21 cellular contexts compared by ENCODE assay signal in the genomic region with DNA sequence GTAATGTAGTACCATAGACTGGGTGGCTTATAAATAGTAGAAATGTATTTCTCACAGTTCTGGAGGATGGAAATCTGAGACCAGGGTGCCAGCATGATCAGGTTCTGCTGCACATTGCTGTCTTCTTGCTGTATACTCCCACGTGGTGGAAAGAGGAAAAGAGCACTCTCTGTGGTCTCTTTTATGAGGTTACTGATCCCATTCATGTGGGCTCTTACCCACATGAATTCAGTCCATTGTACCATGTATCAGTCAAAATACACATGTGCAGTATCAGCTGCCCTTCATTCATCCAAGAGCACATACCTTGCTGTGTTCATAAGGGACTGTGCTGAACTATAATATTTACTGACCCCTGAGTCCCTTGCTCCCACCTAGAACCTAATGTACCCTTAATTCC. TPM values are rescaled to one million over a fixed set of nuclear protein-coding genes. Genes with fewer than 3 reads are reported as not detected.
"Had no signal": no experiment of that assay in that cellular context is flagged by ENCODE, and none has a peak within 500 bp of the region (broad histone marks: within the 10 kb centered on the region; RNA-seq: fewer than 3 reads in every experiment).

No MANE protein-coding gene starts in this region.

- ATAC-seq: foreskin keratinocyte, mucosa of descending colon had no signal

- H3K4me3 ChIP-seq: left ventricle myocardium inferior, mucosa of descending colon had no signal

- H3K27ac Mint-ChIP-seq: activated naive CD8-positive, alpha-beta T cell; activated T-cell treated with anti-CD3 and anti-CD28 coated beads, Interleukin-2, amount 50 U/mL, for 72 hours; dendritic cell treated with granulocyte-macrophage colony-stimulating factor and Interleukin-4, amounts not matched to agents 40 ng/mL and 50 ng/mL, for 4 days; memory B cell; naive thymus-derived CD8-positive, alpha-beta T cell had no signal

- H3K36me3 Mint-ChIP-seq: activated naive CD8-positive, alpha-beta T cell; memory B cell had no signal

- H3K9me3 Mint-ChIP-seq: dendritic cell treated with granulocyte-macrophage colony-stimulating factor and Interleukin-4, amounts not matched to agents 40 ng/mL and 50 ng/mL, for 4 days had no signal

- H3K4me3 Mint-ChIP-seq: activated naive CD8-positive, alpha-beta T cell; activated T-cell treated with anti-CD3 and anti-CD28 coated beads, Interleukin-2, amount 50 U/mL, for 72 hours; dendritic cell treated with granulocyte-macrophage colony-stimulating factor and Interleukin-4, amounts not matched to agents 40 ng/mL and 50 ng/mL, for 4 days; memory B cell; naive thymus-derived CD8-positive, alpha-beta T cell had no signal

- DNase-seq: activated CD4-positive, alpha-beta T cell treated with anti-CD3 and anti-CD28 coated beads, Interleukin-2, amount 50 U/mL, for 4 hours; activated CD4-positive, CD25-positive, alpha-beta regulatory T cell treated with anti-CD3 and anti-CD28 coated beads, Interleukin-2, amount 50 U/mL, for 72 hours; activated gamma-delta T cell; activated T-cell treated with anti-CD3 and anti-CD28 coated beads, Interleukin-2, amount 50 U/mL, for 72 hours; anterior cingulate cortex; brain microvascular endothelial cell; effector memory CD4-positive, alpha-beta T cell; left ventricle myocardium inferior; mucosa of descending colon; retina; stimulated activated CD4-positive, alpha-beta T cell treated with anti-CD3 and anti-CD28 coated beads, Interleukin-4, amount 100 ng/mL, for 4 hours; T-helper 9 cell had no signal

RNA-seq across cellular contexts. Expression of gene PNLIPRP2, which starts 17.1 kb away (rescaled TPM):
- total RNA-seq: activated T-cell treated with anti-CD3 and anti-CD28 coated beads, Interleukin-2, amount 50 U/mL, for 72 hours; cerebellum; foreskin keratinocyte; kidney epithelial cell; left ventricle myocardium inferior; naive thymus-derived CD8-positive, alpha-beta T cell; skeletal muscle tissue; urinary bladder had no signal
- polyA plus RNA-seq: foreskin keratinocyte; naive thymus-derived CD8-positive, alpha-beta T cell had no signal

RNA-seq across cellular contexts. Expression of gene PNLIPRP1, which starts 47.1 kb away (rescaled TPM):
- total RNA-seq: activated T-cell treated with anti-CD3 and anti-CD28 coated beads, Interleukin-2, amount 50 U/mL, for 72 hours; cerebellum; foreskin keratinocyte; kidney epithelial cell; left ventricle myocardium inferior; naive thymus-derived CD8-positive, alpha-beta T cell; skeletal muscle tissue; urinary bladder had no signal
- polyA plus RNA-seq: foreskin keratinocyte; naive thymus-derived CD8-positive, alpha-beta T cell had no signal
